Comparison of ENCODE assay signal across 18 cellular contexts in the genomic region with DNA sequence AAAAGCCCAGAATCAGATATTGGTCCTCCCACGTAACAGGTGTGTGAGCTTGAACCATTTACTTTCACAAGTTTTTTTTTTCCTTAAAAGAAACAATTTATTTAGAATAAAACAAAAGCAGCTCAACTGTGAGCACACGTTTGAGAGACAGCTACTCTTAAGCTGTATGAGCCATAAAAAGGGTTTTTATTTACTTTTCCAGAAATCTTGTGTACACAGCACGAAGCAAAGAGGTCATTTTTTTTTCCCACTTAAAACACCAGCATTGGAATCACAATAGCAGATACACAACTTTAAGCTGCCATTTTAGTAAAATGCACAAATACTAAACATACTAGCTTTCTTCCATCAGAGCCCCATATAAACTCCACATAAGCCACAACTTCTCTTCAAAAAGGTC. TPM values are rescaled to one million over a fixed set of nuclear protein-coding genes. Genes with fewer than 3 reads are reported as not detected.
"Had no signal": no experiment of that assay in that cellular context is flagged by ENCODE, and none has a peak within 500 bp of the region (broad histone marks: within the 10 kb centered on the region; RNA-seq: fewer than 3 reads in every experiment).

No MANE protein-coding gene starts in this region.

- H3K9me3 ChIP-seq: esophagus muscularis mucosa, tibial nerve, vagina had no signal

- H3K27me3 ChIP-seq: brain microvascular endothelial cell, esophagus muscularis mucosa, right atrium auricular region, tibial nerve, vagina had no signal

- H3K4me3 ChIP-seq: coronary artery, esophagus muscularis mucosa, right atrium auricular region, skin epidermis, tibial nerve, vagina had no signal

- ATAC-seq: activated CD4-positive, CD25-positive, alpha-beta regulatory T cell treated with anti-CD3 and anti-CD28 coated beads, Interleukin-2, amount 50 U/mL, for 24 hours; natural killer cell treated with Interleukin-12 subunit alpha and Interleukin-12 subunit beta and Interleukin-15 and Interleukin-18, amount 100 ng/mL, for 72 hours had no signal

- FAIRE-seq: keratinocyte had no signal

- DNase-seq: activated CD4-positive, alpha-beta T cell treated with anti-CD3 and anti-CD28 coated beads, Interleukin-2, amount 50 U/mL, for 1 hour; activated CD8-positive, alpha-beta memory T cell treated with anti-CD3 and anti-CD28 coated beads for 24 hours; activated gamma-delta T cell treated with Interleukin-2 at 50 U/mL for 16 hours; activated naive CD8-positive, alpha-beta T cell treated with anti-CD3 and anti-CD28 coated beads for 36 hours; brain microvascular endothelial cell; mesendoderm; stimulated activated CD4-positive, alpha-beta T cell treated with anti-CD3 and anti-CD28 coated beads, Interleukin-4, amount 100 ng/mL, for 24 hours; stimulated activated naive CD4-positive, alpha-beta T cell treated with Interleukin-2 at 50 U/mL for 16 hours; substantia nigra had no signal

- H3K36me3 ChIP-seq: brain microvascular endothelial cell, esophagus muscularis mucosa, right atrium auricular region, tibial nerve, vagina had no signal

- H3K4me1 ChIP-seq: right atrium auricular region, vagina had no signal

- H3K27ac ChIP-seq: brain microvascular endothelial cell, coronary artery, esophagus muscularis mucosa, right atrium auricular region, skin epidermis, tibial nerve, vagina had no signal

RNA-seq across cellular contexts. Expression of a gene that starts 44.6 kb away (rescaled TPM):
- polyA plus RNA-seq: keratinocyte had no signal
